ENCODE assay signal across 8 cellular contexts in genomic region chr3:151156618-151157216, GRCh38. TPM values are rescaled to one million over a fixed set of nuclear protein-coding genes. Genes with fewer than 3 reads are reported as not detected.
DNase-seq lines count a peak whose midpoint lies in the region; ATAC-seq and TF ChIP-seq lines count a peak whose summit lies in the region.

No MANE protein-coding gene starts in this region.

- no TSS peak for BruUV-seq in Caco-2 (replicated peaks; lab: Mats Ljungman, UMichigan)

- H3K9me3 ChIP-seq in Caco-2 (no peaks in the 10 kb centered on the region), testis (no peaks in the 10 kb centered on the region)

- H3K4me3 Mint-ChIP-seq in Caco-2 (ENCODE audit: unreplicated experiment): no peak overlapping the region
- no peak overlapping the region for H3K4me3 Mint-ChIP-seq in activated naive CD8-positive, alpha-beta T cell treated with anti-CD3 and anti-CD28 coated beads, Interleukin-2, amount 50 U/mL, for 24 hours

- no peaks in the 10 kb centered on the region for H3K36me3 ChIP-seq in Caco-2 (ENCODE audit: control insufficient read depth, insufficient read depth, low read length)
- H3K36me3 ChIP-seq in testis (ENCODE audit: low read depth, missing control alignments): no peaks in the 10 kb centered on the region

- H3K27me3 Mint-ChIP-seq in Caco-2 (ENCODE audit: insufficient read depth, unreplicated experiment): no peaks in the 10 kb centered on the region
- H3K27me3 Mint-ChIP-seq in activated naive CD8-positive, alpha-beta T cell treated with anti-CD3 and anti-CD28 coated beads, Interleukin-2, amount 50 U/mL, for 24 hours: no peaks in the 10 kb centered on the region

- H3K27ac Mint-ChIP-seq in Caco-2 (ENCODE audit: unreplicated experiment): no peak overlapping the region
- H3K27ac Mint-ChIP-seq in activated naive CD8-positive, alpha-beta T cell treated with anti-CD3 and anti-CD28 coated beads, Interleukin-2, amount 50 U/mL, for 24 hours: no peak overlapping the region

- no peak for TF ChIP-seq POLR2A in testis (IDR thresholded peaks at IDR 0.05)

- peaks cover 15% of the 10 kb centered on the region for H3K4me1 Mint-ChIP-seq in Caco-2 (ENCODE audit: low read depth, unreplicated experiment)
- H3K4me1 Mint-ChIP-seq in activated naive CD8-positive, alpha-beta T cell treated with anti-CD3 and anti-CD28 coated beads, Interleukin-2, amount 50 U/mL, for 24 hours: peaks cover 1% of the 10 kb centered on the region

- CTCF ChIA-PET in Caco-2 (lab: Charles Lee): interaction anchor here (0.6 to 1.7 kb wide), 5 partner anchors 11 to 148 kb away, joined by 3 to 8 read pairs (median 4); no protein-coding TSS in a partner anchor

- H3K9me3 Mint-ChIP-seq in Caco-2 (ENCODE audit: unreplicated experiment): no peaks in the 10 kb centered on the region
- H3K9me3 Mint-ChIP-seq in activated naive CD8-positive, alpha-beta T cell treated with anti-CD3 and anti-CD28 coated beads, Interleukin-2, amount 50 U/mL, for 24 hours: no peaks in the 10 kb centered on the region

- H3K27ac ChIP-seq in testis: no peak overlapping the region

- peak; percentile 96 for ATAC-seq in GM18868 (IDR thresholded peaks at IDR 0.05; ENCODE audit: unreplicated experiment)
- ATAC-seq in HG03139 (IDR thresholded peaks at IDR 0.05; ENCODE audit: unreplicated experiment): peak; percentile 83
- ATAC-seq in activated naive CD8-positive, alpha-beta T cell treated with anti-CD3 and anti-CD28 coated beads, Interleukin-2, amount 50 U/mL, for 24 hours: peak; percentile 77

- 54 to 60% methylated on average over 3 of the region's 3 CpGs for WGBS in testis, 2 donors

- peaks cover 27% of the 10 kb centered on the region for H3K4me1 ChIP-seq in Caco-2
- H3K4me1 ChIP-seq in testis: no peaks in the 10 kb centered on the region

- H3K27me3 ChIP-seq in Caco-2 (replicated peaks; ENCODE audit: control insufficient read depth, insufficient read depth, low read length) (no peaks in the 10 kb centered on the region), testis (no peaks in the 10 kb centered on the region)

- POLR2A ChIA-PET in Caco-2 (lab: Charles Lee): no interaction called here

- TF ChIP-seq CTCF in Caco-2 (IDR thresholded peaks at IDR 0.05; ENCODE audit: insufficient read depth in 1 of 2, low read depth in 1 of 2, low read length in 1 of 2, severe bottlenecking in 1 of 2, unreplicated experiment in 1 of 2) (peak; percentile 44 to 55), testis (IDR thresholded peaks at IDR 0.05) (peak in 2 of 3 experiments; percentile 20 to 31)

- H3K4me3 ChIP-seq in Caco-2 (ENCODE audit: low read depth, low read length): no peak overlapping the region
- no peak overlapping the region for H3K4me3 ChIP-seq in testis

- peak; percentile 46 to 63 for DNase-seq in Caco-2
- peak; percentile 51 for DNase-seq in NCI-H446 treated with DMSO at 0.1 percent for 48 hours (lab: John Stamatoyannopoulos, UW)
- peak; percentile 12 for DNase-seq in activated naive CD8-positive, alpha-beta T cell treated with anti-CD3 and anti-CD28 coated beads, Interleukin-2, amount 50 U/mL, for 24 hours
- peak; percentile 60 for DNase-seq in iPS DF 4.7 (ENCODE audit: extremely low read depth, low spot score)
- no peak for DNase-seq in testis
- no peak for DNase-seq in amniotic stem cell (lab: John Stamatoyannopoulos, UW)

- intact Hi-C loops in Caco-2 (cut with micrococcal nuclease; ENCODE audit: unreplicated experiment) (no loop called here), testis (cut with DNase I; ENCODE audit: low total_unique reads) (loop anchor here (10.0 kb wide), 1 partner anchor 362 kb away; no protein-coding TSS in a partner anchor)

- H3K36me3 Mint-ChIP-seq in Caco-2 (ENCODE audit: insufficient read depth, unreplicated experiment): peaks cover 5% of the 10 kb centered on the region
- no peaks in the 10 kb centered on the region for H3K36me3 Mint-ChIP-seq in activated naive CD8-positive, alpha-beta T cell treated with anti-CD3 and anti-CD28 coated beads, Interleukin-2, amount 50 U/mL, for 24 hours (ENCODE audit: low read depth)

RNA-seq across cellular contexts. Expression of gene GPR171, which starts 46.3 kb away (rescaled TPM):
- total RNA-seq in Caco-2 (2022): not detected in 2 replicates
- total RNA-seq in testis: under 1 TPM in 1 of 2 donors, not detected in 1; 0.62 TPM
- polyA plus RNA-seq in testis (ENCODE audit: insufficient read depth, low read depth, low replicate concordance): 0.22 TPM

Comparison
In these comparisons a context has a peak if more than half of its experiments do, and no peak if none do; other contexts are left out.
1. DNase-seq: peak in Caco-2 (2 of 2), NCI-H446 treated with DMSO at 0.1 percent for 48 hours (single experiment), activated naive CD8-positive, alpha-beta T cell treated with anti-CD3 and anti-CD28 coated beads, Interleukin-2, amount 50 U/mL, for 24 hours (single experiment) and iPS DF 4.7 (single experiment); none in testis (single experiment) and amniotic stem cell (single experiment).
2. Peak in every context shown above with its lines, with median percentiles within 50 percentile points of each other: ATAC-seq.